ENCODE assay signal across 22 cellular contexts in genomic region chrX:116667760-116668159, GRCh38.
"Had no signal": no experiment of that assay in that cellular context is flagged by ENCODE, and none has a peak within 500 bp of the region (broad histone marks: within the 10 kb centered on the region; RNA-seq: fewer than 3 reads in every experiment).

No MANE protein-coding gene starts in this region.

- H3K27me3 Mint-ChIP-seq: effector memory CD8-positive, alpha-beta T cell; naive thymus-derived CD8-positive, alpha-beta T cell; stimulated activated naive CD8-positive, alpha-beta T cell treated with anti-CD3 and anti-CD28 coated beads, Interleukin-15, amount 100 ng/mL, for 72 hours had no signal

- ATAC-seq: effector memory CD8-positive, alpha-beta T cell; left colon; naive thymus-derived CD8-positive, alpha-beta T cell; psoas muscle; right lobe of liver; stimulated activated naive CD8-positive, alpha-beta T cell treated with anti-CD3 and anti-CD28 coated beads, Interleukin-15, amount 100 ng/mL, for 72 hours; upper lobe of right lung had no signal

- H3K27ac Mint-ChIP-seq: effector memory CD8-positive, alpha-beta T cell; naive thymus-derived CD8-positive, alpha-beta T cell; stimulated activated naive CD8-positive, alpha-beta T cell treated with anti-CD3 and anti-CD28 coated beads, Interleukin-15, amount 100 ng/mL, for 72 hours had no signal

- H3K36me3 Mint-ChIP-seq: naive thymus-derived CD8-positive, alpha-beta T cell had no signal

- H3K4me1 Mint-ChIP-seq: naive thymus-derived CD8-positive, alpha-beta T cell; stimulated activated naive CD8-positive, alpha-beta T cell treated with anti-CD3 and anti-CD28 coated beads, Interleukin-15, amount 100 ng/mL, for 72 hours had no signal

- H3K4me3 Mint-ChIP-seq: effector memory CD8-positive, alpha-beta T cell; naive thymus-derived CD8-positive, alpha-beta T cell; stimulated activated naive CD8-positive, alpha-beta T cell treated with anti-CD3 and anti-CD28 coated beads, Interleukin-15, amount 100 ng/mL, for 72 hours had no signal

- H3K9me3 Mint-ChIP-seq: effector memory CD8-positive, alpha-beta T cell; stimulated activated naive CD8-positive, alpha-beta T cell treated with anti-CD3 and anti-CD28 coated beads, Interleukin-15, amount 100 ng/mL, for 72 hours had no signal

- DNase-seq: effector memory CD8-positive, alpha-beta T cell; erythroblast; esophagus squamous epithelium; foreskin melanocyte; glutamatergic neuron; hippocampal formation; left colon; mammary epithelial cell; naive thymus-derived CD8-positive, alpha-beta T cell; occipital lobe; ovary; right lobe of liver; stimulated activated CD4-positive, alpha-beta T cell treated with anti-CD3 and anti-CD28 coated beads, Interleukin-12 subunit alpha, Interleukin-12 subunit beta, amount 100 ng/mL, for 4 hours; stimulated activated CD4-positive, alpha-beta T cell treated with anti-CD3 and anti-CD28 coated beads, Interleukin-1b, Interleukin-23, amount 100 ng/mL, for 48 hours; stimulated activated CD4-positive, alpha-beta T cell treated with anti-CD3 and anti-CD28 coated beads, Interleukin-4, amount 100 ng/mL, for 1 hour; stimulated activated CD8-positive, alpha-beta memory T cell treated with anti-CD3 and anti-CD28 coated beads, Interleukin-4, amount 100 ng/mL, for 48 hours; stimulated activated naive CD4-positive, alpha-beta T cell; stimulated activated naive CD8-positive, alpha-beta T cell treated with anti-CD3 and anti-CD28 coated beads, Interleukin-15, amount 100 ng/mL, for 72 hours; transverse colon; upper lobe of right lung; uterus had no signal
